Comparison of ENCODE assay signal across 11 cellular contexts in genomic region chr15:40281057-40281850, GRCh38. TPM values are rescaled to one million over a fixed set of nuclear protein-coding genes. Genes with fewer than 3 reads are reported as not detected.
DNase-seq lines count a peak whose midpoint lies in the region; ATAC-seq and TF ChIP-seq lines count a peak whose summit lies in the region.
"Had no signal": no experiment of that assay in that cellular context is flagged by ENCODE, and none has a peak within 500 bp of the region (broad histone marks: within the 10 kb centered on the region; RNA-seq: fewer than 3 reads in every experiment).

No MANE protein-coding gene starts in this region.

- H3K27me3 ChIP-seq in fibroblast of lung (ENCODE audit: control insufficient read depth, insufficient read depth, low read length) (peaks cover 56% of the 10 kb centered on the region), sigmoid colon (peaks cover 33 to 68% (median 47%) of the 10 kb centered on the region in 3 donors)

- H3K4me3 ChIP-seq in fibroblast of lung (replicated peaks in 1 of 4; ENCODE audit: control extremely low read depth in 1 of 4, insufficient read depth in 1 of 4, low read depth in 3 of 4, low read length in 4 of 4): no peak overlapping the region
- peak overlapping the region in 3 of 4 donors; percentile 30 to 52 (median 49) for H3K4me3 ChIP-seq in sigmoid colon
- H3K4me3 ChIP-seq: mucosa of descending colon had no signal

- no peak overlapping the region for H3K27ac Mint-ChIP-seq in T-cell

- H3K27ac ChIP-seq in fibroblast of lung (ENCODE audit: insufficient read depth, low read length): no peak overlapping the region
- H3K27ac ChIP-seq in sigmoid colon: no peak overlapping the region

- TF ChIP-seq EP300 in sigmoid colon (IDR thresholded peaks at IDR 0.05): no peak

- H3K79me2 ChIP-seq in fibroblast of lung (ENCODE audit: control insufficient read depth, insufficient read depth, low read length): no peaks in the 10 kb centered on the region

- peaks cover 4 to 8% (median 5%) of the 10 kb centered on the region in 3 donors for H3K4me1 Mint-ChIP-seq in T-cell

- POLR2A ChIA-PET in T-cell (lab: Charles Lee): no interaction called here

- ATAC-seq in T-cell (replicated peaks in 1 of 4): no peak
- ATAC-seq in GM21528 (IDR thresholded peaks at IDR 0.05; ENCODE audit: low FRiP score, unreplicated experiment): no peak
- no peak for ATAC-seq in GM18868 (IDR thresholded peaks at IDR 0.05; ENCODE audit: unreplicated experiment)

- H2AFZ ChIP-seq in fibroblast of lung (ENCODE audit: low read length): no peak overlapping the region

- H3K27me3 Mint-ChIP-seq in T-cell: peaks cover 7 to 38% of the 10 kb centered on the region in 2 donors

- H3K9me3 ChIP-seq in ES-I3 (ENCODE audit: control insufficient read depth, insufficient read depth, low read length) (no peaks in the 10 kb centered on the region), fibroblast of lung (ENCODE audit: control insufficient read depth, insufficient read depth, low read depth, low read length) (no peaks in the 10 kb centered on the region), sigmoid colon (no peaks in the 10 kb centered on the region)
- H3K9me3 ChIP-seq: mucosa of descending colon had no signal

- H3K36me3 ChIP-seq in ES-I3 (ENCODE audit: insufficient read depth, low read length) (no peaks in the 10 kb centered on the region), fibroblast of lung (ENCODE audit: control insufficient read depth, insufficient read depth, low read length) (no peaks in the 10 kb centered on the region), sigmoid colon (no peaks in the 10 kb centered on the region)

- intact Hi-C loops in sigmoid colon (cut with DNase I): no loop called here

- no peak for TF ChIP-seq POLR2A in sigmoid colon (IDR thresholded peaks at IDR 0.05)

- H3K9me3 Mint-ChIP-seq in T-cell: no peaks in the 10 kb centered on the region

- DNase-seq in T-cell (no peak), fibroblast of lung (ENCODE audit: low read depth in 2 of 2) (no peak), sigmoid colon (no peak), NCI-H2107 treated with DMSO at 0.1 percent for 48 hours (lab: John Stamatoyannopoulos, UW; ENCODE audit: unreplicated experiment) (no peak)
- DNase-seq: activated gamma-delta T cell treated with Interleukin-2 at 50 U/mL for 16 hours, DMS153, NCI-H1694 treated with DMSO at 0.1 percent for 48 hours had no signal

- H3K9ac ChIP-seq in ES-I3 (ENCODE audit: low read depth, low read length): peak overlapping the region; percentile 57; the same call in 1 of the 2 replicates
- H3K9ac ChIP-seq in fibroblast of lung (ENCODE audit: insufficient read depth, low read length): no peak overlapping the region

- H3K4me1 ChIP-seq in ES-I3 (ENCODE audit: insufficient read depth, low read length) (peaks cover 24% of the 10 kb centered on the region), fibroblast of lung (ENCODE audit: control insufficient read depth, extremely low read depth, insufficient read depth, low read length) (peaks cover 2% of the 10 kb centered on the region), sigmoid colon (peaks cover 0 to 47% (median 42%) of the 10 kb centered on the region in 4 donors)

- peak overlapping the region; percentile 71 for H3K4me2 ChIP-seq in fibroblast of lung (ENCODE audit: extremely low read depth, insufficient read depth, low read length)

- 28 to 61% methylated on average over 47 of the region's 47 CpGs for WGBS in sigmoid colon, 2 donors

- H3K4me3 Mint-ChIP-seq in T-cell: peak overlapping the region; percentile 17 to 74 (median 62)

- TF ChIP-seq CTCF in fibroblast of lung (conservative IDR thresholded peaks at IDR 0.05 in 1 of 2, IDR thresholded peaks at IDR 0.05 in 1 of 2; ENCODE audit: low read depth in 1 of 2, low read length in 2 of 2): no peak
- TF ChIP-seq CTCF in sigmoid colon (IDR thresholded peaks at IDR 0.05): no peak

- CTCF ChIA-PET in T-cell (lab: Charles Lee): interaction anchor here (0.5 to 3.6 kb wide), 8 partner anchors 23 to 1131 kb away, joined by 3 to 37 read pairs (median 4); partner anchors contain the start of gene PLCB2 (in 1 of the 2)

- no peaks in the 10 kb centered on the region for H4K20me1 ChIP-seq in fibroblast of lung (ENCODE audit: control insufficient read depth, extremely low read depth, insufficient read depth, low read length)

- no peaks in the 10 kb centered on the region for H3K36me3 Mint-ChIP-seq in T-cell

RNA-seq across cellular contexts. Expression of gene ANKRD63, which starts 1.6 kb away (rescaled TPM):
- total RNA-seq in T-cell: under 1 TPM in 2 of 5 donors, not detected in 3; 0.23 to 0.38 TPM
- not detected in 2 replicates for total RNA-seq in fibroblast of lung
- not detected in 2 replicates for polyA plus RNA-seq in fibroblast of lung
- not detected in 2 replicates for polyA plus RNA-seq in fibroblast of lung (2012)
- not detected in 2 replicates for polyA minus RNA-seq in fibroblast of lung (ENCODE audit: low replicate concordance)
- total RNA-seq in sigmoid colon: 1 to 10 TPM in 1 of 4 donors, not detected in 3; 1.6 TPM
- polyA plus RNA-seq in sigmoid colon: not detected

RNA-seq across cellular contexts. Expression of gene PLCB2, which starts 26.5 kb away (rescaled TPM):
- 100 to 1,000 TPM; 242 to 293 (median 245) TPM for total RNA-seq in T-cell
- total RNA-seq in fibroblast of lung: under 0.01 TPM in 2 replicates
- 0.33 and 0.40 TPM in 2 replicates for polyA plus RNA-seq in fibroblast of lung
- polyA plus RNA-seq in fibroblast of lung (2012): 0.35 and 0.68 TPM in 2 replicates
- polyA minus RNA-seq in fibroblast of lung (ENCODE audit: low replicate concordance): not detected in 2 replicates
- total RNA-seq in sigmoid colon: 10 to 100 TPM in 2 of 4 donors, 1 to 10 TPM in 2; 5.4 to 12.5 (median 9.4) TPM
- polyA plus RNA-seq in sigmoid colon: 10 to 100 TPM in 1 of 3 donors, 1 to 10 TPM in 2; 2.4 to 27.5 (median 2.8) TPM

RNA-seq across cellular contexts. Expression of gene INAFM2, which starts 42.2 kb away (rescaled TPM):
- total RNA-seq in T-cell: 10 to 100 TPM in 1 of 5 donors, 1 to 10 TPM in 4; 5.5 to 10.9 (median 6.4) TPM
- total RNA-seq in fibroblast of lung: 8.9 and 9.2 TPM in 2 replicates
- polyA plus RNA-seq in fibroblast of lung: 8.2 and 11.0 TPM in 2 replicates
- polyA plus RNA-seq in fibroblast of lung (2012): 12.0 and 13.1 TPM in 2 replicates
- polyA minus RNA-seq in fibroblast of lung (ENCODE audit: low replicate concordance): 1.0 and 4.3 TPM in 2 replicates
- total RNA-seq in sigmoid colon: 10 to 100 TPM; 41.0 to 63.1 (median 51.8) TPM
- 10 to 100 TPM in 1 of 3 donors, 1 to 10 TPM in 2; 6.6 to 13.4 (median 9.0) TPM for polyA plus RNA-seq in sigmoid colon

RNA-seq across cellular contexts. Expression of gene PAK6, which starts 42.4 kb away (rescaled TPM):
- total RNA-seq in T-cell: 1 to 10 TPM in 2 of 5 donors, under 1 TPM in 1, not detected in 2; 0.28 to 2.1 (median 1.4) TPM
- under 0.01 TPM in 1 of 2 replicates, not detected in the other for total RNA-seq in fibroblast of lung
- polyA plus RNA-seq in fibroblast of lung: 0.03 and 0.05 TPM in 2 replicates
- 0.19 TPM in 1 of 2 replicates, not detected in the other for polyA plus RNA-seq in fibroblast of lung (2012)
- not detected in 2 replicates for polyA minus RNA-seq in fibroblast of lung (ENCODE audit: low replicate concordance)
- total RNA-seq in sigmoid colon: 1 to 10 TPM in 3 of 4 donors, under 1 TPM in 1; 0.33 to 3.0 (median 1.2) TPM
- polyA plus RNA-seq in sigmoid colon: 1 to 10 TPM; 1.2 to 2.8 (median 1.6) TPM

RNA-seq across cellular contexts. Expression of gene CCDC9B, which starts 59.5 kb away (rescaled TPM):
- total RNA-seq in T-cell (1 to 10 TPM in 4 of 5 donors, under 1 TPM in 1; 0.80 to 2.2 (median 1.7) TPM), fibroblast of lung (14.4 and 38.0 TPM in 2 replicates), sigmoid colon (10 to 100 TPM; 43.9 to 97.2 (median 65.3) TPM)
- polyA plus RNA-seq in fibroblast of lung (1.7 and 2.0 TPM in 2 replicates), sigmoid colon (10 to 100 TPM in 1 of 3 donors, 1 to 10 TPM in 2; 5.1 to 33.4 (median 7.8) TPM)
- 17.5 and 33.4 TPM in 2 replicates for polyA plus RNA-seq in fibroblast of lung (2012)
- 17.4 and 25.3 TPM in 2 replicates for polyA minus RNA-seq in fibroblast of lung (ENCODE audit: low replicate concordance)

Comparison
In these comparisons a context has a peak if more than half of its experiments do, and no peak if none do; other contexts are left out.
1. H3K4me3 ChIP-seq: peak in sigmoid colon (3 of 4); none in fibroblast of lung (0 of 4).
2. RNA of gene PLCB2, which starts 26.5 kb away (total RNA-seq): 242 to 293 TPM in T-cell; 5.4 to 12.5 TPM in sigmoid colon and under 0.01 TPM in fibroblast of lung; every median in the first group is over 10 times any median in the second.